In genomic region chr2:217789003-217789735, GRCh38 we compare ENCODE assay signal across 8 cellular contexts.
DNase-seq lines count a peak whose midpoint lies in the region; ATAC-seq and TF ChIP-seq lines count a peak whose summit lies in the region.

No MANE protein-coding gene starts in this region.

- H3K36me3 ChIP-seq in kidney epithelial cell (ENCODE audit: control insufficient read depth, insufficient read depth, low read length), result no peaks in the 10 kb centered on the region

- peak; percentile 99 for TF ChIP-seq CTCF in CD14-positive monocyte (IDR thresholded peaks at IDR 0.05)
- TF ChIP-seq CTCF in kidney epithelial cell (IDR thresholded peaks at IDR 0.05; ENCODE audit: insufficient read depth, low read length, poor library complexity, severe bottlenecking), result peak; percentile 99

- intact Hi-C loops in CD14-positive monocyte (cut with micrococcal nuclease), result loop anchor here (2.0 to 5.0 kb wide), 3 partner anchors 98 to 283 kb away; no protein-coding TSS in a partner anchor

- H3K27me3 ChIP-seq in kidney epithelial cell (ENCODE audit: control insufficient read depth, insufficient read depth, low read length), result no peaks in the 10 kb centered on the region

- ATAC-seq in activated CD4-positive, CD25-positive, alpha-beta regulatory T cell treated with anti-CD3 and anti-CD28 coated beads, Interleukin-2, amount 50 U/mL, for 24 hours, result peak; percentile 28 to 32
- no peak for ATAC-seq in GM19452 (IDR thresholded peaks at IDR 0.05; ENCODE audit: unreplicated experiment)

- H3K4me3 ChIP-seq in kidney epithelial cell (ENCODE audit: low read depth, low read length), result no peak overlapping the region

- H3K27ac Mint-ChIP-seq in CD14-positive monocyte, result peak overlapping the region in 2 of 7 donors; percentile 70 to 84

- H3K27ac ChIP-seq in caudate nucleus (ENCODE audit: low read depth, low read length), result peak overlapping the region; percentile 55

- peak; percentile 76 for DNase-seq in CD14-positive monocyte (ENCODE audit: low spot score)
- peak; percentile 27 for DNase-seq in GOT3 (lab: John Stamatoyannopoulos, UW)
- peak; percentile 46 for DNase-seq in NCI-H2171 treated with DMSO at 0.1 percent for 48 hours (lab: John Stamatoyannopoulos, UW)
- peak in 55 of 61 donors; percentile 14 to 84 (median 66) for DNase-seq in caudate nucleus (lab: John Stamatoyannopoulos, UW)
- DNase-seq in kidney epithelial cell (ENCODE audit: low read depth), result no peak
- DNase-seq in stimulated activated CD4-positive, alpha-beta T cell treated with anti-CD3 and anti-CD28 coated beads, Interleukin-1b, Interleukin-23, amount 100 ng/mL, for 1 hour (ENCODE audit: low read depth in 2 of 2), result peak; percentile 38 to 54

- peaks cover 36% of the 10 kb centered on the region for H3K4me1 Mint-ChIP-seq in CD14-positive monocyte

- H3K36me3 Mint-ChIP-seq in CD14-positive monocyte, result no peaks in the 10 kb centered on the region

- H3K9me3 Mint-ChIP-seq in CD14-positive monocyte, result peaks cover 2 to 11% (median 5%) of the 10 kb centered on the region in 7 donors

- peak overlapping the region; percentile 73 to 84 for H3K4me3 Mint-ChIP-seq in CD14-positive monocyte

- H3K27me3 Mint-ChIP-seq in CD14-positive monocyte (ENCODE audit: low read depth in 3 of 3), result peaks cover 6 to 13% (median 8%) of the 10 kb centered on the region in 3 donors
